18 cellular contexts compared by ENCODE assay signal in the genomic region with DNA sequence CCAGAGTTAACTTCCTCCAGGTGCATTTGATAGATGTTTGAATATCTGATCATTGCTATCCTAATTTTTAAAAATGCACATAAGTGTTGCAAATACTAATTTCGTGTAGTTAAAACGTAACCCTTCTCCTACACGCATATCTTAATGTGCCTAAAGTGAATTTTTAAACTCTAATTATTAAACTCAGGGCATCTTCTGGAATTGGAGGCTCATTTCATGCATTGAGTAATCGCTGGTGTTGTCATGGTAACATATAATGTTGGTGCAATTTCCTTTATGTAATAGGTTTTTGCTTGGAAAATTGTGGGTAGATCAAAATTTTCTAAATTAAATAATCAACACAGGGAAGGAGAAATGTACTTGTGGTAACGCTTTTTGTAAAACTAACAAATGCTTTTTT. TPM values are rescaled to one million over a fixed set of nuclear protein-coding genes. Genes with fewer than 3 reads are reported as not detected.
"Had no signal": no experiment of that assay in that cellular context is flagged by ENCODE, and none has a peak within 500 bp of the region (broad histone marks: within the 10 kb centered on the region; RNA-seq: fewer than 3 reads in every experiment).

No MANE protein-coding gene starts in this region.

- FAIRE-seq: urothelium cell line had no signal

- H3K4me3 Mint-ChIP-seq: activated CD8-positive, alpha-beta memory T cell treated with anti-CD3 and anti-CD28 coated beads, Interleukin-2, amount 10 ng/mL, durations not matched to agents 7 days and 5 days; activated naive CD8-positive, alpha-beta T cell; activated T-cell treated with anti-CD3 and anti-CD28 coated beads, Interleukin-2, amount 50 U/mL, for 24 hours; mesothelial cell of epicardium; neural crest cell; T-helper 2 cell treated with Interferon-gamma antibody and Interleukin-4, amounts not matched to agents 5 μg/mL and 100 μg/mL, for 36 hours had no signal

- DNase-seq: activated CD8-positive, alpha-beta memory T cell treated with anti-CD3 and anti-CD28 coated beads, Interleukin-2, amount 10 ng/mL, durations not matched to agents 7 days and 5 days; activated gamma-delta T cell; activated T-cell treated with anti-CD3 and anti-CD28 coated beads, Interleukin-2, amount 50 U/mL, for 24 hours; anterior cingulate cortex; kidney glomerular epithelial cell; retina; stimulated activated CD4-positive, alpha-beta T cell treated with anti-CD3 and anti-CD28 coated beads, Interleukin-15, amount 100 ng/mL, for 24 hours; stimulated activated CD4-positive, alpha-beta T cell treated with anti-CD3 and anti-CD28 coated beads, Interleukin-4, amount 100 ng/mL, for 4 hours; stomach had no signal

- ATAC-seq: activated CD4-positive, CD25-positive, alpha-beta regulatory T cell treated with anti-CD3 and anti-CD28 coated beads, Interleukin-2, amount 50 U/mL, for 24 hours; activated CD8-positive, alpha-beta memory T cell treated with anti-CD3 and anti-CD28 coated beads, Interleukin-2, amount 10 ng/mL, durations not matched to agents 7 days and 5 days had no signal

- H3K9me3 Mint-ChIP-seq: activated T-cell treated with anti-CD3 and anti-CD28 coated beads, Interleukin-2, amount 50 U/mL, for 24 hours; mesothelial cell of epicardium; neural crest cell; T-helper 2 cell treated with Interferon-gamma antibody and Interleukin-4, amounts not matched to agents 5 μg/mL and 100 μg/mL, for 36 hours had no signal

- H3K27me3 Mint-ChIP-seq: activated naive CD8-positive, alpha-beta T cell; activated T-cell treated with anti-CD3 and anti-CD28 coated beads, Interleukin-2, amount 50 U/mL, for 24 hours had no signal

- H3K36me3 Mint-ChIP-seq: activated CD8-positive, alpha-beta memory T cell treated with anti-CD3 and anti-CD28 coated beads, Interleukin-2, amount 10 ng/mL, durations not matched to agents 7 days and 5 days; activated naive CD8-positive, alpha-beta T cell; mesothelial cell of epicardium had no signal

- H3K27ac Mint-ChIP-seq: activated CD8-positive, alpha-beta memory T cell treated with anti-CD3 and anti-CD28 coated beads, Interleukin-2, amount 10 ng/mL, durations not matched to agents 7 days and 5 days; activated naive CD8-positive, alpha-beta T cell; activated T-cell treated with anti-CD3 and anti-CD28 coated beads, Interleukin-2, amount 50 U/mL, for 24 hours; mesothelial cell of epicardium; T-helper 2 cell treated with Interferon-gamma antibody and Interleukin-4, amounts not matched to agents 5 μg/mL and 100 μg/mL, for 36 hours had no signal

- H3K4me3 ChIP-seq: hepatocyte, stomach had no signal

RNA-seq across cellular contexts. Expression of a gene that starts 56.2 kb away (rescaled TPM):
- total RNA-seq: activated CD8-positive, alpha-beta memory T cell treated with anti-CD3 and anti-CD28 coated beads, Interleukin-2, amount 10 ng/mL, durations not matched to agents 7 days and 5 days; hepatocyte; myocyte; skeletal muscle tissue; stomach had no signal
